Comparison of ENCODE assay signal across 19 cellular contexts in genomic region chr5:53337827-53338226, GRCh38.
"Had no signal": no experiment of that assay in that cellular context is flagged by ENCODE, and none has a peak within 500 bp of the region (broad histone marks: within the 10 kb centered on the region; RNA-seq: fewer than 3 reads in every experiment).

No MANE protein-coding gene starts in this region.

- DNase-seq: effector memory CD4-positive, alpha-beta T cell; erythroblast; kidney; left cardiac atrium; left ventricle myocardium inferior; lower lobe of right lung; mesenchymal stem cell; midbrain; nucleus accumbens; ovary; right cardiac atrium; small intestine; stimulated activated CD4-positive, alpha-beta T cell treated with anti-CD3 and anti-CD28 coated beads, Interleukin-12 subunit alpha, Interleukin-12 subunit beta, amount 100 ng/mL, for 4 hours; stimulated activated naive CD4-positive, alpha-beta T cell; trophoblast cell had no signal

- H3K27ac ChIP-seq: left ventricle myocardium inferior, lower lobe of right lung, neural progenitor cell, ovary had no signal

- H3K27me3 ChIP-seq: neural progenitor cell, ovary had no signal

- H3K4me2 ChIP-seq: neural progenitor cell had no signal

- H3K36me3 ChIP-seq: left ventricle myocardium inferior, lower lobe of right lung, neural progenitor cell, ovary had no signal

- H3K9me3 ChIP-seq: left ventricle myocardium inferior, lower lobe of right lung, ovary had no signal

- H3K4me3 ChIP-seq: left ventricle myocardium inferior, lower lobe of right lung, neural progenitor cell, ovary had no signal

- H3K9ac ChIP-seq: neural progenitor cell had no signal

- H2AFZ ChIP-seq: neural progenitor cell had no signal

- FAIRE-seq: endometrium, frontal cortex, kidney, small intestine had no signal

- ATAC-seq: left cardiac atrium; lower lobe of right lung; natural killer cell treated with Interleukin-12 subunit alpha and Interleukin-12 subunit beta and Interleukin-15 and Interleukin-18, amount 100 ng/mL, for 72 hours; right cardiac atrium had no signal

- H3K4me1 ChIP-seq: left ventricle myocardium inferior, lower lobe of right lung, neural progenitor cell had no signal
